ENCODE assay signal across 10 cellular contexts in genomic region chr13:27599845-27600553, GRCh38. TPM values are rescaled to one million over a fixed set of nuclear protein-coding genes. Genes with fewer than 3 reads are reported as not detected.
DNase-seq lines count a peak whose midpoint lies in the region; ATAC-seq, FAIRE-seq and TF ChIP-seq lines count a peak whose summit lies in the region.
"Had no signal": no experiment of that assay in that cellular context is flagged by ENCODE, and none has a peak within 500 bp of the region (broad histone marks: within the 10 kb centered on the region; RNA-seq: fewer than 3 reads in every experiment).

No MANE protein-coding gene starts in this region.

- no peak for FAIRE-seq in D721Med (lab: Jason Lieb, UNC)
- FAIRE-seq: endometrium had no signal

- POLR2A ChIA-PET in AG04449 (lab: Yijun Ruan, JAX): no interaction called here

- no TSS peak for BruUV-seq in mammary epithelial cell (replicated peaks; lab: Mats Ljungman, UMichigan)

- no peak overlapping the region for H3K27ac Mint-ChIP-seq in activated naive CD4-positive, alpha-beta T cell treated with anti-CD3 and anti-CD28 coated beads, Interleukin-2, amount 50 U/mL, for 72 hours
- H3K27ac Mint-ChIP-seq: CD8-positive, alpha-beta memory T cell had no signal

- H3K9me3 Mint-ChIP-seq in activated naive CD4-positive, alpha-beta T cell treated with anti-CD3 and anti-CD28 coated beads, Interleukin-2, amount 50 U/mL, for 72 hours: peaks cover 0 to 3% of the 10 kb centered on the region in 2 donors
- H3K9me3 Mint-ChIP-seq: CD8-positive, alpha-beta memory T cell had no signal

- CTCF ChIA-PET in AG04449 (lab: Yijun Ruan, JAX) (interaction anchor here (2.6 kb wide), 1 partner anchor 67 kb away, joined by 9 read pairs; no protein-coding TSS in a partner anchor), mammary epithelial cell (lab: Charles Lee; ENCODE audit: low non-redundant PET) (no interaction called here)

- in situ Hi-C loops in mammary epithelial cell (cut with MboI; ENCODE audit: low sequenced_read_pairs in 2 of 2): no loop called here

- H3K9me3 ChIP-seq in mammary epithelial cell (replicated peaks; ENCODE audit: insufficient read depth, low read length): no peaks in the 10 kb centered on the region

- peak; percentile 61 for ATAC-seq in left colon
- no peak for ATAC-seq in GM21515 (IDR thresholded peaks at IDR 0.05; ENCODE audit: unreplicated experiment)
- no peak for ATAC-seq in activated naive CD4-positive, alpha-beta T cell treated with anti-CD3 and anti-CD28 coated beads, Interleukin-2, amount 50 U/mL, for 72 hours

- H3K36me3 Mint-ChIP-seq in activated naive CD4-positive, alpha-beta T cell treated with anti-CD3 and anti-CD28 coated beads, Interleukin-2, amount 50 U/mL, for 72 hours: no peaks in the 10 kb centered on the region
- H3K36me3 Mint-ChIP-seq: CD8-positive, alpha-beta memory T cell had no signal

- H3K4me3 ChIP-seq in AG04449 (ENCODE audit: low read depth, low read length) (no peak overlapping the region), mammary epithelial cell (replicated peaks in 1 of 3; ENCODE audit: insufficient read depth in 1 of 3, low read depth in 2 of 3, low read length in 3 of 3) (no peak overlapping the region)

- no peaks in the 10 kb centered on the region for H3K27me3 ChIP-seq in mammary epithelial cell (ENCODE audit: insufficient read depth, low read length)

- H3K4me1 ChIP-seq in mammary epithelial cell (ENCODE audit: insufficient read depth, low read length): peaks cover 19% of the 10 kb centered on the region

- no peak overlapping the region for H2AFZ ChIP-seq in mammary epithelial cell (ENCODE audit: low read depth, low read length)

- DNase-seq in AG04449 (ENCODE audit: low read depth, low spot score) (peak; percentile 45), LoVo (ENCODE audit: low spot score) (peak; percentile 66), mammary epithelial cell (peak; percentile 64), left colon (no peak), CD1c-positive myeloid dendritic cell (ENCODE audit: extremely low spot score) (no peak), D721Med (ENCODE audit: insufficient read length, low spot score) (no peak)
- no peak for DNase-seq in activated naive CD4-positive, alpha-beta T cell treated with anti-CD3 and anti-CD28 coated beads, Interleukin-2, amount 50 U/mL, for 72 hours (ENCODE audit: low spot score in 2 of 2)
- DNase-seq: CD8-positive, alpha-beta memory T cell had no signal

- no peak overlapping the region for H3K27ac ChIP-seq in mammary epithelial cell (ENCODE audit: insufficient read depth, low read depth, low read length)

- H4K20me1 ChIP-seq in mammary epithelial cell (ENCODE audit: insufficient read depth, low read length): no peaks in the 10 kb centered on the region

- peak overlapping the region; percentile 60 for H3K4me2 ChIP-seq in mammary epithelial cell (ENCODE audit: insufficient read depth, low read depth, low read length)

- no peak overlapping the region for H3K9ac ChIP-seq in mammary epithelial cell (ENCODE audit: insufficient read depth, low read length)

- intact Hi-C loops in mammary epithelial cell (cut with micrococcal nuclease): loop anchor here (2.0 kb wide), 1 partner anchor 19 kb away; no protein-coding TSS in a partner anchor
- intact Hi-C loops in left colon (cut with DNase I, micrococcal nuclease): no loop called here

- dilution Hi-C loops in mammary epithelial cell (cut with HindIII; ENCODE audit: low sequenced_read_pairs): no loop called here

- H3K79me2 ChIP-seq in mammary epithelial cell (ENCODE audit: insufficient read depth, low read length): peaks cover 95% of the 10 kb centered on the region

- TF ChIP-seq CTCF in AG04449 (IDR thresholded peaks at IDR 0.05; ENCODE audit: insufficient read depth, low read length, missing control alignments) (no peak), mammary epithelial cell (conservative IDR thresholded peaks at IDR 0.05 in 1 of 2, IDR thresholded peaks at IDR 0.05 in 1 of 2; ENCODE audit: extremely low read depth in 1 of 2, insufficient read depth in 1 of 2, low read depth in 1 of 2, low read length in 2 of 2) (no peak), D721Med (IDR thresholded peaks at IDR 0.05; ENCODE audit: insufficient read depth, missing control alignments) (no peak)

- H3K36me3 ChIP-seq in mammary epithelial cell (ENCODE audit: insufficient read depth, low read length): no peaks in the 10 kb centered on the region

- WGBS in mammary epithelial cell (ENCODE audit: low coverage, missing lambda C conversion rate): 76% methylated on average over 5 of the region's 5 CpGs

RNA-seq across cellular contexts. Expression of gene LNX2, which starts 20.3 kb away (rescaled TPM):
- total RNA-seq in mammary epithelial cell (10 to 100 TPM; 16.1 to 26.3 TPM), left colon (10 to 100 TPM; 26.1 to 36.4 TPM)
- 10.0 TPM for polyA plus RNA-seq in mammary epithelial cell
- polyA minus RNA-seq in mammary epithelial cell: 24.8 TPM
- total RNA-seq in activated naive CD4-positive, alpha-beta T cell treated with anti-CD3 and anti-CD28 coated beads, Interleukin-2, amount 50 U/mL, for 72 hours: 1 to 10 TPM; 4.9 to 7.7 TPM

RNA-seq across cellular contexts. Expression of gene POLR1D, which starts 21.7 kb away (rescaled TPM):
- 100 to 1,000 TPM in 1 of 2 donors, 10 to 100 TPM in 1; 89.0 to 140 TPM for total RNA-seq in mammary epithelial cell
- 134 TPM for polyA plus RNA-seq in mammary epithelial cell
- 75.5 TPM for polyA minus RNA-seq in mammary epithelial cell
- 100 to 1,000 TPM in 1 of 2 donors, 10 to 100 TPM in 1; 95.5 to 101 TPM for total RNA-seq in left colon
- total RNA-seq in activated naive CD4-positive, alpha-beta T cell treated with anti-CD3 and anti-CD28 coated beads, Interleukin-2, amount 50 U/mL, for 72 hours: 100 to 1,000 TPM; 159 to 166 TPM

Comparison
In these comparisons a context has a peak if more than half of its experiments do, and no peak if none do; other contexts are left out.
1. DNase-seq: peak in AG04449 (single experiment), LoVo (single experiment) and mammary epithelial cell (single experiment); none in left colon (0 of 2), activated naive CD4-positive, alpha-beta T cell treated with anti-CD3 and anti-CD28 coated beads, Interleukin-2, amount 50 U/mL, for 72 hours (0 of 2), CD1c-positive myeloid dendritic cell (single experiment) and D721Med (single experiment).